Comparison of ENCODE assay signal across 8 cellular contexts in genomic region chr1:231053493-231054162, GRCh38. TPM values are rescaled to one million over a fixed set of nuclear protein-coding genes. Genes with fewer than 3 reads are reported as not detected.
DNase-seq lines count a peak whose midpoint lies in the region; ATAC-seq, FAIRE-seq and TF ChIP-seq lines count a peak whose summit lies in the region.

No MANE protein-coding gene starts in this region.

- no peak for ATAC-seq in A549
- peak; percentile 81 for ATAC-seq in HG03432 (IDR thresholded peaks at IDR 0.05; ENCODE audit: unreplicated experiment)

- peak overlapping the region; percentile 50 for H3K4me2 ChIP-seq in A549

- CTCF ChIA-PET in A549 (lab: Yijun Ruan, JAX), result interaction anchor here (0.5 to 0.6 kb wide), 2 partner anchors 889 to 1074 kb away, joined by 3 read pairs; no protein-coding TSS in a partner anchor

- H3K27ac ChIP-seq in A549 (peak overlapping the region in 1 of 2 experiments; percentile 64; a peak in 4 of 6 replicates), suprapubic skin (no peak overlapping the region), sigmoid colon (peak overlapping the region in 1 of 4 donors; percentile 4)

- TF ChIP-seq POLR2A in A549 (IDR thresholded peaks at IDR 0.05; ENCODE audit: low read length), result no peak
- TF ChIP-seq POLR2A in suprapubic skin (IDR thresholded peaks at IDR 0.05), result no peak
- TF ChIP-seq POLR2A in sigmoid colon (IDR thresholded peaks at IDR 0.05), result no peak

- TF ChIP-seq CTCF in A549 (IDR thresholded peaks at IDR 0.05), result no peak
- no peak for TF ChIP-seq CTCF in suprapubic skin (IDR thresholded peaks at IDR 0.05)
- TF ChIP-seq CTCF in sigmoid colon (IDR thresholded peaks at IDR 0.05), result no peak

- no peak for TF ChIP-seq RAD21 in A549 (conservative IDR thresholded peaks at IDR 0.05 in 1 of 2, IDR thresholded peaks at IDR 0.05 in 1 of 2)

- H3K36me3 ChIP-seq in suprapubic skin (no peaks in the 10 kb centered on the region), sigmoid colon (no peaks in the 10 kb centered on the region)

- DNase-seq in A549 (ENCODE audit: low read depth in 1 of 2, low spot score in 1 of 2), result no peak
- DNase-seq in GM18507 (ENCODE audit: extremely low spot score, insufficient read length, low read depth), result no peak
- peak; percentile 12 to 28 for DNase-seq in activated CD4-positive, alpha-beta T cell treated with anti-CD3 and anti-CD28 coated beads, Interleukin-2, amount 50 U/mL, for 48 hours
- peak; percentile 55 for DNase-seq in inferior parietal cortex (ENCODE audit: extremely low spot score)
- no peak for DNase-seq in suprapubic skin (ENCODE audit: low spot score in 2 of 2)
- DNase-seq in sigmoid colon, result no peak
- DNase-seq in COLO668 (lab: John Stamatoyannopoulos, UW; ENCODE audit: unreplicated experiment), result no peak

- POLR2A ChIA-PET in A549 (lab: Yijun Ruan, JAX), result no interaction called here

- peaks cover 3% of the 10 kb centered on the region; the same call in 1 of the 3 replicates for H3K9me3 ChIP-seq in A549
- H3K9me3 ChIP-seq in suprapubic skin, result no peaks in the 10 kb centered on the region
- H3K9me3 ChIP-seq in sigmoid colon, result peaks cover 0 to 4% (median under 1%) of the 10 kb centered on the region in 4 donors

- WGBS in A549 (ENCODE audit: missing lambda C conversion rate), result 40% methylated on average over 7 of the region's 7 CpGs
- WGBS in suprapubic skin, result 1% methylated on average over 7 of the region's 7 CpGs
- 3 to 4% methylated on average over 7 of the region's 7 CpGs for WGBS in sigmoid colon, 2 donors

- intact Hi-C loops in sigmoid colon (cut with DNase I), result no loop called here

- FAIRE-seq in A549 (lab: Jason Lieb, UNC) (no peak), GM18507 (lab: Jason Lieb, UNC) (peak; percentile 73)

- H3K4me1 ChIP-seq in A549 (peaks cover 41% of the 10 kb centered on the region), suprapubic skin (peaks cover 11% of the 10 kb centered on the region), sigmoid colon (peaks cover 0 to 8% (median 0%) of the 10 kb centered on the region in 4 donors)

- H3K4me3 ChIP-seq in A549 (no peak overlapping the region), suprapubic skin (peak overlapping the region; percentile 12), sigmoid colon (no peak overlapping the region)

- TF ChIP-seq EP300 in A549 (IDR thresholded peaks at IDR 0.05) (no peak), suprapubic skin (IDR thresholded peaks at IDR 0.05) (no peak), sigmoid colon (IDR thresholded peaks at IDR 0.05) (no peak)

- H3K27me3 ChIP-seq in suprapubic skin (peaks cover 3% of the 10 kb centered on the region), sigmoid colon (no peaks in the 10 kb centered on the region)

TF ChIP-seq in A549, 52 proteins besides CTCF, POLR2A, EP300 and RAD21:
- peak; percentile 23 for TF ChIP-seq MAFK (IDR thresholded peaks at IDR 0.05; ENCODE audit: partially characterized antibody)
- no peak for TF ChIP-seq CBX2 (IDR thresholded peaks at IDR 0.05; ENCODE audit: borderline replicate concordance, low read depth)
- TF ChIP-seq CEBPB (IDR thresholded peaks at IDR 0.05), result no peak
- TF ChIP-seq E2F6 (IDR thresholded peaks at IDR 0.05; ENCODE audit: borderline replicate concordance, low read depth), result no peak
- no peak for TF ChIP-seq RARB (CRISPR knock-in tag; IDR thresholded peaks at IDR 0.05)
TF ChIP-seq in A549: peak in this region for 1.

RNA-seq across cellular contexts. Expression of gene FAM89A, which starts 13.6 kb away (rescaled TPM):
- polyA plus RNA-seq in A549 (2011; rRNA removed) (23.3 and 25.3 TPM in 2 replicates), A549 (2017; fragmentation: RNase III; extraction: RNeasy Plus Mini Kit Qiagen cat#74134 plus additional on column Dnase treatment) (12.6 to 13.3 TPM (median 13.0 TPM) in 3 replicates), sigmoid colon (1 to 10 TPM; 2.3 to 5.8 (median 3.6) TPM)
- 13.2 and 18.8 TPM in 2 replicates for polyA plus RNA-seq in A549 (2012; cell fraction: cytosol; rRNA removed)
- 6.5 and 6.8 TPM in 2 replicates for polyA plus RNA-seq in A549 (2012; cell fraction: nucleus; rRNA removed)
- 12.7 and 13.1 TPM in 2 replicates for polyA minus RNA-seq in A549 (2011; rRNA and poly(A)+ RNA removed)
- total RNA-seq in suprapubic skin (10 to 100 TPM; 25.5 to 59.8 (median 49.7) TPM), sigmoid colon (1 to 10 TPM; 2.5 to 9.9 (median 8.1) TPM)

Comparison
In these comparisons a context has a peak if more than half of its experiments do, and no peak if none do; other contexts are left out.
1. DNase-seq: peak in activated CD4-positive, alpha-beta T cell treated with anti-CD3 and anti-CD28 coated beads, Interleukin-2, amount 50 U/mL, for 48 hours (2 of 2) and inferior parietal cortex (single experiment); none in A549 (0 of 2), GM18507 (single experiment), suprapubic skin (0 of 2), sigmoid colon (single experiment) and COLO668 (single experiment).